In the genomic region with DNA sequence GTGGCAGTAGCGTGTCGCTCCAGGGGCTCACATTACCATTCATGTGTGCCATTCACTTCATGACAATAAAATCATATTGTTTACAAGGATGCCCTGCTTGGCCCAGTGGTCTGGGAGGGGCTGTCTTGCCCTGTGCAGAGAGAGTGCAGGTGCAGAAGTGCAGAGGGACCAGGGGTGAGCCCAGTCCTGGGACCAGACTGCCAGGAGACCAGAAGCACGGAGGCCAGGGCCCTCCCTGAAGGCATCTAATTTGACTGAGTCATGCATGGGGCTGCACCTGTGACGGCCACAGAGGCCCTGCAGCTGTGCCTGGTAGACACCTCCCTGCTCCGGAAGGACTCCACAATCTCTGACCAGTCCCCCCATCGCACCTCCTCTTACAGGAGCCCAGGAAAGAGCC, we compare ENCODE assay signal across 15 cellular contexts.
"Had no signal": no experiment of that assay in that cellular context is flagged by ENCODE, and none has a peak within 500 bp of the region (broad histone marks: within the 10 kb centered on the region; RNA-seq: fewer than 3 reads in every experiment).

No MANE protein-coding gene starts in this region.

- H3K4me2 ChIP-seq: KMS-11, SK-N-SH had no signal

- DNase-seq: IMR-90, Kasumi-1, MM.1S, NCI-H1092 treated with DMSO at 0.1 percent for 48 hours, NCI-H1436, NCI-H187, NCI-H2029 treated with DMSO at 0.1 percent for 48 hours, NCI-H2227 treated with DMSO at 0.1 percent for 48 hours, NCI-H524, NCI-H526 treated with DMSO at 0.1 percent for 48 hours, NCI-H748 treated with DMSO at 0.1 percent for 48 hours, SHP77, SK-N-SH had no signal

- H3K9me2 ChIP-seq: SK-N-SH had no signal

- H3K9me3 ChIP-seq: SK-N-SH had no signal

- H3K27ac ChIP-seq: KMS-11, RWPE1 had no signal
